8 cellular contexts compared by ENCODE assay signal in the genomic region with DNA sequence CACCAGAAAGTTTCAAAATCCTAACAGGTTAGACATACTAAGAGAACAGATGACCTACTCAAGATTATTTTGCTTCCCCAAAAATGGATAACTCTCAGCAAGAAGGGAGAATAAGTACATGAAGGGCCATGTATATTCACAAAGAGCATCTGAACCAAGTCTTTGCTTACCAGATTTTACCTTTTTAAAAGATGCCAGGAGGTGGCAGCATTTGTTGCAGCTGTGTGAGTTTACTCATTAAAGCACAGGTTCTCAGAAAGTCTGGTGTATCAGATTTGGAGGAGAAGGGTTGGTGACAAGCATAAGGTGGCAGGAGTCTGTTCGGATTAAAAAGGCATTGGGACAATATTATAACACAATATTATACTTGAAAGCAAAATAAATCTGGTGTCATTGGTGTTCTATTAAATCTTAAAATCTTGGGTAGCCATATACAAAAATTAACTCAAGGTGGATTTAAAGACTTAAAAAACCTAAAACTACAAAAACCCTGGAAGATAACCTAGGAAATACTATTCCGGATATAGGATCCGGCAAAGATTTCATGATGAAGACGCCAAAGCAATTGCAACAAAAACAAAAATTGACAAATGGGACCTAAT. TPM values are rescaled to one million over a fixed set of nuclear protein-coding genes. Genes with fewer than 3 reads are reported as not detected.
DNase-seq lines count a peak whose midpoint lies in the region; ATAC-seq and TF ChIP-seq lines count a peak whose summit lies in the region.

No MANE protein-coding gene starts in this region.

- no peak for TF ChIP-seq EP300 in upper lobe of left lung (IDR thresholded peaks at IDR 0.05)

- no peaks in the 10 kb centered on the region for H3K27me3 Mint-ChIP-seq in activated CD4-positive, alpha-beta T cell treated with anti-CD3 and anti-CD28 coated beads, Interleukin-2, amount 10 ng/mL, durations not matched to agents 7 days and 5 days
- H3K27me3 Mint-ChIP-seq in endothelial cell (ENCODE audit: unreplicated experiment), result no peaks in the 10 kb centered on the region
- H3K27me3 Mint-ChIP-seq in naive thymus-derived CD4-positive, alpha-beta T cell, result peaks cover 0 to 5% (median 0%) of the 10 kb centered on the region in 5 donors

- H3K4me3 Mint-ChIP-seq in activated CD4-positive, alpha-beta T cell treated with anti-CD3 and anti-CD28 coated beads, Interleukin-2, amount 10 ng/mL, durations not matched to agents 7 days and 5 days, result no peak overlapping the region
- H3K4me3 Mint-ChIP-seq in endothelial cell (ENCODE audit: unreplicated experiment), result no peak overlapping the region
- H3K4me3 Mint-ChIP-seq in naive thymus-derived CD4-positive, alpha-beta T cell, result no peak overlapping the region

- DNase-seq in AG08395 (ENCODE audit: low spot score), result peak; percentile 55
- peak; percentile 21 for DNase-seq in NCI-H226
- DNase-seq in activated CD4-positive, alpha-beta T cell treated with anti-CD3 and anti-CD28 coated beads, Interleukin-2, amount 10 ng/mL, durations not matched to agents 7 days and 5 days, result peak; percentile 79
- peak; percentile 53 for DNase-seq in endothelial cell (ENCODE audit: low spot score)
- DNase-seq in naive thymus-derived CD4-positive, alpha-beta T cell, result peak in 7 of 9 donors; percentile 52 to 78 (median 71)
- DNase-seq in upper lobe of left lung, result peak in 1 of 2 donors; percentile 31

- H3K9me3 Mint-ChIP-seq in activated CD4-positive, alpha-beta T cell treated with anti-CD3 and anti-CD28 coated beads, Interleukin-2, amount 10 ng/mL, durations not matched to agents 7 days and 5 days, result no peaks in the 10 kb centered on the region
- H3K9me3 Mint-ChIP-seq in endothelial cell (ENCODE audit: unreplicated experiment), result no peaks in the 10 kb centered on the region
- no peaks in the 10 kb centered on the region for H3K9me3 Mint-ChIP-seq in naive thymus-derived CD4-positive, alpha-beta T cell

- no peaks in the 10 kb centered on the region for H3K27me3 ChIP-seq in naive thymus-derived CD4-positive, alpha-beta T cell (ENCODE audit: control insufficient read depth in 2 of 2, insufficient read depth in 2 of 2, low read length in 2 of 2)
- H3K27me3 ChIP-seq in upper lobe of left lung, result no peaks in the 10 kb centered on the region

- H3K4me3 ChIP-seq in naive thymus-derived CD4-positive, alpha-beta T cell (ENCODE audit: low read length), result no peak overlapping the region
- no peak overlapping the region for H3K4me3 ChIP-seq in upper lobe of left lung

- H3K27ac ChIP-seq in naive thymus-derived CD4-positive, alpha-beta T cell (ENCODE audit: low read depth, low read length), result no peak overlapping the region
- H3K27ac ChIP-seq in upper lobe of left lung, result no peak overlapping the region

- H3K4me1 Mint-ChIP-seq in activated CD4-positive, alpha-beta T cell treated with anti-CD3 and anti-CD28 coated beads, Interleukin-2, amount 10 ng/mL, durations not matched to agents 7 days and 5 days, result peaks cover 47% of the 10 kb centered on the region
- no peaks in the 10 kb centered on the region for H3K4me1 Mint-ChIP-seq in endothelial cell (ENCODE audit: unreplicated experiment)
- H3K4me1 Mint-ChIP-seq in naive thymus-derived CD4-positive, alpha-beta T cell, result peaks cover 2 to 48% (median 9%) of the 10 kb centered on the region in 7 donors

- intact Hi-C loops in naive thymus-derived CD4-positive, alpha-beta T cell (cut with micrococcal nuclease), result loop anchor here (1.0 to 5.0 kb wide), 12 partner anchors 19 to 649 kb away; partner anchors contain the start of genes BDH2 (in 2 of the 2), NFKB1 (in 2 of the 2), UBE2D3 (in 2 of the 2) and SLC39A8 (in 1 of the 2)

- no peaks in the 10 kb centered on the region for H3K4me1 ChIP-seq in naive thymus-derived CD4-positive, alpha-beta T cell (ENCODE audit: control insufficient read depth in 2 of 2, insufficient read depth in 2 of 2, low read length in 2 of 2)
- no peaks in the 10 kb centered on the region for H3K4me1 ChIP-seq in upper lobe of left lung

- no peak for TF ChIP-seq POLR2A in upper lobe of left lung (IDR thresholded peaks at IDR 0.05)

- POLR2A ChIA-PET in activated CD4-positive, alpha-beta T cell treated with anti-CD3 and anti-CD28 coated beads, Interleukin-2, amount 10 ng/mL, durations not matched to agents 7 days and 5 days (lab: Charles Lee), result no interaction called here
- POLR2A ChIA-PET in naive thymus-derived CD4-positive, alpha-beta T cell (lab: Charles Lee), result no interaction called here

- H3K9me3 ChIP-seq in naive thymus-derived CD4-positive, alpha-beta T cell (ENCODE audit: control insufficient read depth in 2 of 3, low read length in 3 of 3), result no peaks in the 10 kb centered on the region
- no peaks in the 10 kb centered on the region for H3K9me3 ChIP-seq in upper lobe of left lung

- 48 to 54% methylated on average over 4 of the region's 4 CpGs for WGBS in upper lobe of left lung, 2 donors

- TF ChIP-seq CTCF in endothelial cell (IDR thresholded peaks at IDR 0.05; ENCODE audit: unreplicated experiment) (peak; percentile 40), upper lobe of left lung (IDR thresholded peaks at IDR 0.05) (peak in 5 of 6 experiments; percentile 36 to 71 (median 63))

- peak overlapping the region; percentile 10 for H3K27ac Mint-ChIP-seq in activated CD4-positive, alpha-beta T cell treated with anti-CD3 and anti-CD28 coated beads, Interleukin-2, amount 10 ng/mL, durations not matched to agents 7 days and 5 days
- H3K27ac Mint-ChIP-seq in endothelial cell (ENCODE audit: unreplicated experiment), result no peak overlapping the region
- H3K27ac Mint-ChIP-seq in naive thymus-derived CD4-positive, alpha-beta T cell, result peak overlapping the region in 2 of 9 donors; percentile 16 to 56

- peak; percentile 80 for ATAC-seq in GM18498 (IDR thresholded peaks at IDR 0.05; ENCODE audit: unreplicated experiment)
- peak; percentile 71 for ATAC-seq in HG03066 (IDR thresholded peaks at IDR 0.05; ENCODE audit: low read depth, unreplicated experiment)
- peak; percentile 85 for ATAC-seq in naive thymus-derived CD4-positive, alpha-beta T cell
- peak in 1 of 2 donors; percentile 80 for ATAC-seq in upper lobe of left lung (ENCODE audit: low FRiP score in 2 of 2)

- CTCF ChIA-PET in activated CD4-positive, alpha-beta T cell treated with anti-CD3 and anti-CD28 coated beads, Interleukin-2, amount 10 ng/mL, durations not matched to agents 7 days and 5 days (lab: Charles Lee), result interaction anchor here (1.1 to 1.7 kb wide), 3 partner anchors 15 to 176 kb away, joined by 3 to 6 read pairs (median 6); no protein-coding TSS in a partner anchor
- CTCF ChIA-PET in naive thymus-derived CD4-positive, alpha-beta T cell (lab: Charles Lee), result interaction anchor here (0.7 to 3.0 kb wide), 5 partner anchors 96 to 564 kb away, joined by 3 to 32 read pairs (median 4); no protein-coding TSS in a partner anchor

- no peaks in the 10 kb centered on the region for H3K36me3 ChIP-seq in naive thymus-derived CD4-positive, alpha-beta T cell (ENCODE audit: control insufficient read depth in 2 of 3, insufficient read depth in 3 of 3, low read length in 3 of 3)
- no peaks in the 10 kb centered on the region for H3K36me3 ChIP-seq in upper lobe of left lung

- H3K36me3 Mint-ChIP-seq in activated CD4-positive, alpha-beta T cell treated with anti-CD3 and anti-CD28 coated beads, Interleukin-2, amount 10 ng/mL, durations not matched to agents 7 days and 5 days (ENCODE audit: low read depth), result no peaks in the 10 kb centered on the region
- no peaks in the 10 kb centered on the region for H3K36me3 Mint-ChIP-seq in endothelial cell (ENCODE audit: low read depth, unreplicated experiment)
- no peaks in the 10 kb centered on the region for H3K36me3 Mint-ChIP-seq in naive thymus-derived CD4-positive, alpha-beta T cell

RNA-seq across cellular contexts. Expression of gene NFKB1, which starts 51.3 kb away (rescaled TPM):
- total RNA-seq in activated CD4-positive, alpha-beta T cell treated with anti-CD3 and anti-CD28 coated beads, Interleukin-2, amount 10 ng/mL, durations not matched to agents 7 days and 5 days, result 100 to 1,000 TPM; 135 to 142 TPM
- total RNA-seq in endothelial cell (ENCODE audit: unreplicated experiment), result 26.0 TPM
- total RNA-seq in naive thymus-derived CD4-positive, alpha-beta T cell, result 100 to 1,000 TPM in 3 of 5 experiments, 10 to 100 TPM in 2; 80.9 to 167 (median 136) TPM
- polyA plus RNA-seq in naive thymus-derived CD4-positive, alpha-beta T cell, result 10 to 100 TPM; 18.2 to 33.2 TPM
- total RNA-seq in upper lobe of left lung, result 10 to 100 TPM; 15.8 to 69.1 (median 39.1) TPM
